19 cellular contexts compared by ENCODE assay signal in genomic region chr18:77047803-77048419, GRCh38.
A peak's percentile ranks its signal among the peaks of the same experiment; 100 is the strongest.
DNase-seq lines count a peak whose midpoint lies in the region; ATAC-seq, FAIRE-seq and TF ChIP-seq lines count a peak whose summit lies in the region.
"Had no signal": no experiment of that assay in that cellular context is flagged by ENCODE, and none has a peak within 500 bp of the region (broad histone marks: within the 10 kb centered on the region; RNA-seq: fewer than 3 reads in every experiment).

No MANE protein-coding gene starts in this region.

- peaks cover 6 to 47% (median 25%) of the 10 kb centered on the region in 4 donors for H3K4me1 Mint-ChIP-seq in CD4-positive, CD25-positive, alpha-beta regulatory T cell
- peaks cover 25% of the 10 kb centered on the region for H3K4me1 Mint-ChIP-seq in activated naive CD8-positive, alpha-beta T cell (ENCODE audit: low read depth)
- H3K4me1 Mint-ChIP-seq in naive B cell = peaks cover 34 to 55% (median 42%) of the 10 kb centered on the region in 3 donors

- H3K27me3 Mint-ChIP-seq in CD4-positive, CD25-positive, alpha-beta regulatory T cell = no peaks in the 10 kb centered on the region
- no peaks in the 10 kb centered on the region for H3K27me3 Mint-ChIP-seq in activated naive CD8-positive, alpha-beta T cell
- no peaks in the 10 kb centered on the region for H3K27me3 Mint-ChIP-seq in naive B cell

- no peaks in the 10 kb centered on the region for H3K9me3 ChIP-seq in CD4-positive, CD25-positive, alpha-beta regulatory T cell (ENCODE audit: control insufficient read depth in 2 of 2, low read length in 2 of 2)

- H3K4me3 ChIP-seq in CD4-positive, CD25-positive, alpha-beta regulatory T cell (ENCODE audit: low read depth, low read length) = no peak overlapping the region
- H3K4me3 ChIP-seq: hepatocyte, lung had no signal

- no peaks in the 10 kb centered on the region for H3K27me3 ChIP-seq in CD4-positive, CD25-positive, alpha-beta regulatory T cell (ENCODE audit: control insufficient read depth, insufficient read depth, low read length)
- H3K27me3 ChIP-seq: hepatocyte had no signal

- peak; percentile 5 for FAIRE-seq in GM18507 (lab: Jason Lieb, UNC)
- FAIRE-seq in GM12891 (lab: Jason Lieb, UNC) = no peak
- FAIRE-seq: H54 had no signal

- peak overlapping the region in 2 of 3 donors; percentile 62 to 69 for H3K27ac Mint-ChIP-seq in CD4-positive, CD25-positive, alpha-beta regulatory T cell
- peak overlapping the region; percentile 11 for H3K27ac Mint-ChIP-seq in activated naive CD8-positive, alpha-beta T cell
- H3K27ac Mint-ChIP-seq in naive B cell = peak overlapping the region in 4 of 6 donors; percentile 39 to 87 (median 61)

- DNase-seq in CD4-positive, CD25-positive, alpha-beta regulatory T cell = no peak
- no peak for DNase-seq in GM18507 (ENCODE audit: extremely low spot score, insufficient read length, low read depth)
- no peak for DNase-seq in naive B cell
- DNase-seq in GM12891 (ENCODE audit: insufficient read length, low spot score) = no peak
- DNase-seq in NCI-H748 (lab: John Stamatoyannopoulos, UW; ENCODE audit: unreplicated experiment) = no peak
- DNase-seq in kidney glomerular epithelial cell (lab: John Stamatoyannopoulos, UW) = no peak
- DNase-seq: activated CD4-positive, alpha-beta T cell treated with anti-CD3 and anti-CD28 coated beads, Interleukin-2, amount 50 U/mL, for 4 hours; activated T-cell treated with anti-CD3 and anti-CD28 coated beads, Interleukin-2, amount 50 U/mL, for 4 hours; foreskin melanocyte; islet precursor cell; NCI-H1105; NCI-H510A treated with DMSO at 0.1 percent for 48 hours; retina; stimulated activated CD4-positive, alpha-beta T cell treated with anti-CD3 and anti-CD28 coated beads, Interleukin-4, amount 100 ng/mL, for 4 hours had no signal

- ATAC-seq in CD4-positive, CD25-positive, alpha-beta regulatory T cell (ENCODE audit: low read depth in 2 of 2) = no peak
- ATAC-seq in naive B cell (ENCODE audit: low read depth in 2 of 2) = no peak
- no peak for ATAC-seq in HG03571 (IDR thresholded peaks at IDR 0.05; ENCODE audit: unreplicated experiment)
- ATAC-seq: activated T-cell treated with anti-CD3 and anti-CD28 coated beads, Interleukin-2, amount 50 U/mL, for 4 hours had no signal

- peaks cover 9% of the 10 kb centered on the region for H3K4me1 ChIP-seq in CD4-positive, CD25-positive, alpha-beta regulatory T cell (ENCODE audit: control insufficient read depth, insufficient read depth, low read length, poor library complexity, severe bottlenecking)

- TF ChIP-seq POLR2A in GM12891 (IDR thresholded peaks at IDR 0.05; ENCODE audit: low read depth, low read length) = no peak

- H3K4me3 Mint-ChIP-seq in CD4-positive, CD25-positive, alpha-beta regulatory T cell = peak overlapping the region in 1 of 4 donors; percentile 7
- no peak overlapping the region for H3K4me3 Mint-ChIP-seq in activated naive CD8-positive, alpha-beta T cell
- H3K4me3 Mint-ChIP-seq in naive B cell = no peak overlapping the region
- H3K4me3 Mint-ChIP-seq: activated T-cell treated with anti-CD3 and anti-CD28 coated beads, Interleukin-2, amount 50 U/mL, for 4 hours had no signal

- peaks cover 41% of the 10 kb centered on the region for H3K36me3 Mint-ChIP-seq in CD4-positive, CD25-positive, alpha-beta regulatory T cell
- H3K36me3 Mint-ChIP-seq in activated naive CD8-positive, alpha-beta T cell = peaks cover 2% of the 10 kb centered on the region
- peaks cover 15 to 22% of the 10 kb centered on the region in 2 donors for H3K36me3 Mint-ChIP-seq in naive B cell

- H3K27ac ChIP-seq in CD4-positive, CD25-positive, alpha-beta regulatory T cell (ENCODE audit: insufficient read depth, low read length, poor library complexity, severe bottlenecking) = no peak overlapping the region
- H3K27ac ChIP-seq: hepatocyte had no signal

- H3K9me3 Mint-ChIP-seq in CD4-positive, CD25-positive, alpha-beta regulatory T cell = no peaks in the 10 kb centered on the region
- H3K9me3 Mint-ChIP-seq in activated naive CD8-positive, alpha-beta T cell (ENCODE audit: low read depth) = no peaks in the 10 kb centered on the region
- H3K9me3 Mint-ChIP-seq in naive B cell = no peaks in the 10 kb centered on the region
- H3K9me3 Mint-ChIP-seq: activated T-cell treated with anti-CD3 and anti-CD28 coated beads, Interleukin-2, amount 50 U/mL, for 4 hours had no signal

- peaks cover 51% of the 10 kb centered on the region for H3K36me3 ChIP-seq in CD4-positive, CD25-positive, alpha-beta regulatory T cell (ENCODE audit: control insufficient read depth, insufficient read depth, low read length)

TF ChIP-seq in GM12891, 5 proteins besides CTCF, POLR2A, EP300 and RAD21:
- TF ChIP-seq PAX5 (IDR thresholded peaks at IDR 0.05; ENCODE audit: insufficient read depth, low read length, severe bottlenecking) (no peak), POLR2AphosphoS5 (IDR thresholded peaks at IDR 0.05; ENCODE audit: low read depth, low read length) (no peak), SPI1 (IDR thresholded peaks at IDR 0.05; ENCODE audit: low read depth, low read length) (no peak), POU2F2 (IDR thresholded peaks at IDR 0.05; ENCODE audit: low read depth, low read length) (no peak), TAF1 (IDR thresholded peaks at IDR 0.05; ENCODE audit: low read depth, low read length) (no peak)

Comparison
In these comparisons a context has a peak if more than half of its experiments do, and no peak if none do; other contexts are left out.
1. H3K27ac Mint-ChIP-seq: peak in every context shown above with its lines; median percentile 66 in CD4-positive, CD25-positive, alpha-beta regulatory T cell; 61 in naive B cell; 11 in activated naive CD8-positive, alpha-beta T cell.